In genomic region chr17:47915667-47916242, GRCh38 we compare ENCODE assay signal across 24 cellular contexts. TPM values are rescaled to one million over a fixed set of nuclear protein-coding genes. Genes with fewer than 3 reads are reported as not detected.
A peak's percentile ranks its signal among the peaks of the same experiment; 100 is the strongest.
DNase-seq lines count a peak whose midpoint lies in the region; ATAC-seq and TF ChIP-seq lines count a peak whose summit lies in the region.
"Had no signal": no experiment of that assay in that cellular context is flagged by ENCODE, and none has a peak within 500 bp of the region (broad histone marks: within the 10 kb centered on the region; RNA-seq: fewer than 3 reads in every experiment).

No MANE protein-coding gene starts in this region.

- no peaks in the 10 kb centered on the region for H3K27me3 ChIP-seq in layer of hippocampus (ENCODE audit: control insufficient read depth, insufficient read depth, low read length)
- H3K27me3 ChIP-seq in stomach smooth muscle (ENCODE audit: control insufficient read depth in 1 of 2, insufficient read depth in 2 of 2, low read length in 2 of 2) = no peaks in the 10 kb centered on the region

- peaks cover 13% of the 10 kb centered on the region for H3K4me1 ChIP-seq in stomach smooth muscle (ENCODE audit: control insufficient read depth, insufficient read depth, low read length)

- intact Hi-C loops in Calu3 (cut with micrococcal nuclease; ENCODE audit: unreplicated experiment) = no loop called here

- H3K27ac Mint-ChIP-seq in activated T-helper 17 cell treated with anti-CD3 and anti-CD28 coated beads, Interleukin-2, amount 50 U/mL, for 72 hours = peak overlapping the region; percentile 48
- H3K27ac Mint-ChIP-seq in Calu3 (ENCODE audit: unreplicated experiment) = no peak overlapping the region
- H3K27ac Mint-ChIP-seq: stimulated activated naive B cell treated with anti-CD40 and anti-IgM and Interleukin-4, amounts not matched to agents 10 μg/mL and 1 μg/mL and 100 μg/mL, for 72 hours had no signal

- H3K9me3 ChIP-seq in stomach smooth muscle (ENCODE audit: control insufficient read depth in 2 of 2, low read length in 2 of 2) = no peaks in the 10 kb centered on the region

- peak overlapping the region; percentile 5 to 42 for H3K9ac ChIP-seq in stomach smooth muscle (ENCODE audit: low read length in 2 of 2)

- H3K4me3 ChIP-seq in stomach smooth muscle (ENCODE audit: low read length in 2 of 2) = peak overlapping the region; percentile 8 to 40

- ATAC-seq in activated T-helper 17 cell treated with anti-CD3 and anti-CD28 coated beads, Interleukin-2, amount 50 U/mL, for 72 hours (replicated peaks) = no peak
- ATAC-seq in GM18868 (IDR thresholded peaks at IDR 0.05; ENCODE audit: unreplicated experiment) = no peak
- no peak for ATAC-seq in activated CD4-positive, CD25-positive, alpha-beta regulatory T cell treated with anti-CD3 and anti-CD28 coated beads, Interleukin-2, amount 50 U/mL, for 24 hours
- ATAC-seq: stimulated activated naive B cell treated with anti-CD40 and anti-IgM and Interleukin-4, amounts not matched to agents 10 μg/mL and 1 μg/mL and 100 μg/mL, for 72 hours had no signal

- no peak overlapping the region for H3K4me3 Mint-ChIP-seq in activated T-helper 17 cell treated with anti-CD3 and anti-CD28 coated beads, Interleukin-2, amount 50 U/mL, for 72 hours
- H3K4me3 Mint-ChIP-seq in Calu3 (ENCODE audit: low read depth, unreplicated experiment) = no peak overlapping the region
- H3K4me3 Mint-ChIP-seq: H9; stimulated activated naive B cell treated with anti-CD40 and anti-IgM and Interleukin-4, amounts not matched to agents 10 μg/mL and 1 μg/mL and 100 μg/mL, for 72 hours had no signal

- H3K36me3 ChIP-seq in stomach smooth muscle (ENCODE audit: control insufficient read depth in 2 of 2, insufficient read depth in 2 of 2, low read length in 2 of 2) = peaks cover 0 to 2% of the 10 kb centered on the region in 2 donors

- no TSS peak for BruUV-seq in Calu3 (replicated peaks; lab: Mats Ljungman, UMichigan)

- no peak for TF ChIP-seq CTCF in Calu3 (IDR thresholded peaks at IDR 0.05; ENCODE audit: unreplicated experiment)

- CTCF ChIA-PET in Calu3 (lab: Charles Lee) = no interaction called here

- H3K9me3 Mint-ChIP-seq in activated T-helper 17 cell treated with anti-CD3 and anti-CD28 coated beads, Interleukin-2, amount 50 U/mL, for 72 hours = no peaks in the 10 kb centered on the region
- no peaks in the 10 kb centered on the region for H3K9me3 Mint-ChIP-seq in Calu3 (ENCODE audit: low read depth, unreplicated experiment)
- H3K9me3 Mint-ChIP-seq: H9; stimulated activated naive B cell treated with anti-CD40 and anti-IgM and Interleukin-4, amounts not matched to agents 10 μg/mL and 1 μg/mL and 100 μg/mL, for 72 hours had no signal

- H3K27me3 Mint-ChIP-seq in activated T-helper 17 cell treated with anti-CD3 and anti-CD28 coated beads, Interleukin-2, amount 50 U/mL, for 72 hours = no peaks in the 10 kb centered on the region
- no peaks in the 10 kb centered on the region for H3K27me3 Mint-ChIP-seq in Calu3 (ENCODE audit: unreplicated experiment)
- H3K27me3 Mint-ChIP-seq: stimulated activated naive B cell treated with anti-CD40 and anti-IgM and Interleukin-4, amounts not matched to agents 10 μg/mL and 1 μg/mL and 100 μg/mL, for 72 hours had no signal

- H3K27ac ChIP-seq in cingulate gyrus (ENCODE audit: low read depth, low read length) = peak overlapping the region; percentile 39
- peak overlapping the region; percentile 57 for H3K27ac ChIP-seq in layer of hippocampus (ENCODE audit: low read depth, low read length)
- peak overlapping the region; percentile 60 for H3K27ac ChIP-seq in stomach smooth muscle (ENCODE audit: low read length)

- no peak for DNase-seq in NCI-H2227 treated with DMSO at 0.1 percent for 48 hours (lab: John Stamatoyannopoulos, UW)
- no peak for DNase-seq in Calu3
- DNase-seq: activated CD4-positive, alpha-beta T cell treated with anti-CD3 and anti-CD28 coated beads, Interleukin-2, amount 50 U/mL, for 1 hour; activated CD8-positive, alpha-beta memory T cell treated with anti-CD3 and anti-CD28 coated beads, Interleukin-2, amount 50 U/mL, for 48 hours; cortex of kidney; EL; foreskin fibroblast; H9; Karpas-422; kidney glomerular epithelial cell; NCI-H1417; NCI-H526 treated with DMSO at 0.1 percent for 48 hours; SIG-M5; stimulated activated naive B cell treated with anti-CD40 and anti-IgM and Interleukin-4, amounts not matched to agents 10 μg/mL and 1 μg/mL and 100 μg/mL, for 72 hours; T-helper 1 cell; trophoblast cell had no signal

- H3K36me3 Mint-ChIP-seq in activated T-helper 17 cell treated with anti-CD3 and anti-CD28 coated beads, Interleukin-2, amount 50 U/mL, for 72 hours (ENCODE audit: low read depth) = peaks cover 60% of the 10 kb centered on the region
- H3K36me3 Mint-ChIP-seq in Calu3 (ENCODE audit: insufficient read depth, unreplicated experiment) = peaks cover 24% of the 10 kb centered on the region

- H3K4me1 Mint-ChIP-seq in activated T-helper 17 cell treated with anti-CD3 and anti-CD28 coated beads, Interleukin-2, amount 50 U/mL, for 72 hours = peaks cover 7% of the 10 kb centered on the region
- H3K4me1 Mint-ChIP-seq in Calu3 (ENCODE audit: low read depth, unreplicated experiment) = no peaks in the 10 kb centered on the region
- H3K4me1 Mint-ChIP-seq: H9 had no signal

RNA-seq across cellular contexts. Expression of gene SP2, which starts 19.7 kb away (rescaled TPM):
- total RNA-seq in activated T-helper 17 cell treated with anti-CD3 and anti-CD28 coated beads, Interleukin-2, amount 50 U/mL, for 72 hours = 10 to 100 TPM; 23.7 to 24.2 TPM
- total RNA-seq in Calu3 (2022) = 21.5 and 22.4 TPM in 2 replicates

RNA-seq across cellular contexts. Expression of gene PNPO, which starts 25.6 kb away (rescaled TPM):
- 10 to 100 TPM; 18.0 to 33.7 TPM for total RNA-seq in activated T-helper 17 cell treated with anti-CD3 and anti-CD28 coated beads, Interleukin-2, amount 50 U/mL, for 72 hours
- total RNA-seq in Calu3 (2022) = 88.0 and 98.5 TPM in 2 replicates

RNA-seq across cellular contexts. Expression of gene PRR15L, which starts 41.9 kb away (rescaled TPM):
- total RNA-seq in activated T-helper 17 cell treated with anti-CD3 and anti-CD28 coated beads, Interleukin-2, amount 50 U/mL, for 72 hours = not detected
- 30.2 and 49.1 TPM in 2 replicates for total RNA-seq in Calu3 (2022)
- total RNA-seq: endothelial cell of umbilical vein, H9, OCI-LY7 had no signal

RNA-seq across cellular contexts. Expression of gene CDK5RAP3, which starts 55.2 kb away (rescaled TPM):
- 100 to 1,000 TPM; 139 to 216 TPM for total RNA-seq in activated T-helper 17 cell treated with anti-CD3 and anti-CD28 coated beads, Interleukin-2, amount 50 U/mL, for 72 hours
- 431 and 457 TPM in 2 replicates for total RNA-seq in Calu3 (2022)

Comparison
In these comparisons a context has a peak if more than half of its experiments do, and no peak if none do; other contexts are left out.
1. RNA of gene PRR15L, which starts 41.9 kb away (total RNA-seq): 30.2 to 49.1 TPM in Calu3; not detected in activated T-helper 17 cell treated with anti-CD3 and anti-CD28 coated beads, Interleukin-2, amount 50 U/mL, for 72 hours; every median in the first group is over 10 times any median in the second.
2. Peak in every context shown above with its lines, with median percentiles within 50 percentile points of each other: H3K27ac ChIP-seq.